ENCODE assay signal across 18 cellular contexts in the genomic region with DNA sequence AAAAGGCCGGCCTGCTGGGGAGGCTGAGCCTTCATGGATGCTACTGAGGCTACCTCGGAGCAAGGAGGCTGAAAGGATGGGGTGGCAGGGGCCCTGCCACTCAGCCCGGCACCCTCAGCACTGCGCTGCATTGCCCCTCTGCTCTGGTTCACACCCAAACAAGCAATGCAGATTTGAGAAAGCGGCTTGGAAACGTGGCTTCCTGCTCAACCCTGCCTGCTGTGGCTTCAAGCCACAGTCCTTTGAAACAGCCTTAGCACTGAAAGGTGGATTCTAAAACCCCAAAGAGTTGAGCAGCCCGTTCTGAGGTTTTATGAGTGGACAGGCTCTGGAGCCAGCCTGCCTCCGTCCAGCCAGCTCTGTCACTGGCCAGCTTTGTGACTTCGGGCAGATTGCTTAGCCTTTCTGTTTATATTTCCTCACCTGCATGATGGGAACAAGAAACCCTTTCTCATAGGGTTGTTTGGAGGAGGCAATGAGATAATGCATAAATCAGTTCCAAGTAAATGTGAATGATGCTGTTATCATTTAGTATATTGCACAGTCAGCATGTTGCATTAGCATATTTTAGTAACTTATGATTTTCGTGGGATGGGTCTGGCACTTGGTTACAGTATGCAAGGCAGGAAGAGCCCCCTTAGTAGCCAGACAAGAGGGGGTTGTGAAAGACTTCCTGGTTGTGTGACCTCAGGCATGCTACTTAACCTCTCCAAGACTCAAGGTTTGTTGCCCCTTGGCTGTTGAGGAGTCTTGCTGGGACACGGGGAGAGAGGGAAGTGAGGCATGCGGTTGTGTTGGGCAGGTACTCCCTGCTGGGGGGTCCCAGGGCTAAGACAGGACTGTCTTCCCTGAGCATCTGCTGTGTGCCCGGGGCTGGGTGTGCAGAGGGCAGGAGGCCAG. TPM values are rescaled to one million over a fixed set of nuclear protein-coding genes. Genes with fewer than 3 reads are reported as not detected.
DNase-seq lines count a peak whose midpoint lies in the region; TF ChIP-seq lines count a peak whose summit lies in the region.
"Had no signal": no experiment of that assay in that cellular context is flagged by ENCODE, and none has a peak within 500 bp of the region (broad histone marks: within the 10 kb centered on the region; RNA-seq: fewer than 3 reads in every experiment).

No MANE protein-coding gene starts in this region.

- peaks cover 67 to 77% of the 10 kb centered on the region in 2 experiments for H3K4me1 Mint-ChIP-seq in H9
- H3K4me1 Mint-ChIP-seq: memory B cell had no signal

- no peak overlapping the region for H2BK5ac ChIP-seq in H9 (ENCODE audit: insufficient read length, low read length)

- H4K8ac ChIP-seq in H9 (replicated peaks; ENCODE audit: insufficient read length, low read depth, low read length): no peak overlapping the region

- H3K56ac ChIP-seq in H9 (ENCODE audit: insufficient read length, low read depth, low read length): no peak overlapping the region

- H3K4me2 ChIP-seq in H9 (ENCODE audit: insufficient read depth, insufficient read length, low read length): no peak overlapping the region
- H3K4me2 ChIP-seq: KMS-11 had no signal

- H2AFZ ChIP-seq in H9 (ENCODE audit: low read length): no peak overlapping the region
- H2AFZ ChIP-seq: parathyroid adenoma had no signal

- no peak overlapping the region for H2BK12ac ChIP-seq in H9 (ENCODE audit: insufficient read length, low read depth, low read length)

- H3K36me3 Mint-ChIP-seq in H9 (ENCODE audit: insufficient read depth in 1 of 3, low read depth in 3 of 3): no peaks in the 10 kb centered on the region; a peak in 2 of 7 replicates
- H3K36me3 Mint-ChIP-seq: CD8-positive, alpha-beta memory T cell; memory B cell had no signal

- H3K36me3 ChIP-seq in esophagus muscularis mucosa (peaks cover 44 to 94% (median 69%) of the 10 kb centered on the region in 4 donors), neutrophil (peaks cover 95% of the 10 kb centered on the region), BE2C (no peaks in the 10 kb centered on the region)

- no peaks in the 10 kb centered on the region for H4K20me1 ChIP-seq in H9 (ENCODE audit: control insufficient read depth, insufficient read depth, insufficient read length)

- H3K23me2 ChIP-seq in H9 (ENCODE audit: insufficient read length, low read depth, low read length, poor library complexity, severe bottlenecking): no peaks in the 10 kb centered on the region

- TF ChIP-seq CTCF in AG04450 (IDR thresholded peaks at IDR 0.05; ENCODE audit: low read depth, low read length): no peak
- TF ChIP-seq CTCF in H9 (conservative IDR thresholded peaks at IDR 0.05): no peak
- no peak for TF ChIP-seq CTCF in esophagus muscularis mucosa (IDR thresholded peaks at IDR 0.05)
- TF ChIP-seq CTCF in neutrophil (IDR thresholded peaks at IDR 0.05): no peak
- no peak for TF ChIP-seq CTCF in BE2C (IDR thresholded peaks at IDR 0.05; ENCODE audit: low read depth, low read length)

- H3K27me3 ChIP-seq in AG04450 (ENCODE audit: control insufficient read depth, insufficient read depth, low read length) (no peaks in the 10 kb centered on the region), H9 (ENCODE audit: insufficient read depth, low read length) (no peaks in the 10 kb centered on the region), esophagus muscularis mucosa (no peaks in the 10 kb centered on the region), neutrophil (peaks cover 52% of the 10 kb centered on the region), BE2C (no peaks in the 10 kb centered on the region)

- CTCF ChIA-PET in AG04450 (lab: Charles Lee): interaction anchor here (0.6 kb wide), 1 partner anchor 379 kb away, joined by 3 read pairs; no protein-coding TSS in a partner anchor

- no CpG with 5 or more reads among the region's 13 CpGs for WGBS in H9 (ENCODE audit: extremely low coverage, insufficient read length, low lambda C conversion rate)
- WGBS in esophagus muscularis mucosa: 65% methylated on average over 8 of the region's 13 CpGs

- H3K79me1 ChIP-seq in H9 (ENCODE audit: insufficient read depth, low read depth, low read length, poor library complexity, severe bottlenecking): no peaks in the 10 kb centered on the region

- H3K18ac ChIP-seq in H9 (ENCODE audit: insufficient read length, low read depth, low read length): peak overlapping the region; percentile 9

- peaks cover 3% of the 10 kb centered on the region; the same call in 1 of the 2 replicates for H3K9me3 ChIP-seq in AG04450 (ENCODE audit: control insufficient read depth, insufficient read depth, low read length)
- no peaks in the 10 kb centered on the region for H3K9me3 ChIP-seq in H9 (ENCODE audit: control insufficient read depth, low read depth, low read length)
- no peaks in the 10 kb centered on the region for H3K9me3 ChIP-seq in esophagus muscularis mucosa
- no peaks in the 10 kb centered on the region for H3K9me3 ChIP-seq in neutrophil
- no peaks in the 10 kb centered on the region for H3K9me3 ChIP-seq in BE2C

- H3K79me2 ChIP-seq in H9 (ENCODE audit: insufficient read depth, low read length): no peaks in the 10 kb centered on the region
- H3K79me2 ChIP-seq: parathyroid adenoma had no signal

- peak overlapping the region in 1 of 2 experiments; percentile 62; a peak in 3 of 5 replicates for H3K4me3 Mint-ChIP-seq in H9
- H3K4me3 Mint-ChIP-seq: CD8-positive, alpha-beta memory T cell; memory B cell had no signal

- H3K4me3 ChIP-seq in AG04450 (ENCODE audit: low read depth, low read length): no peak overlapping the region
- H3K4me3 ChIP-seq in esophagus muscularis mucosa: no peak overlapping the region
- no peak overlapping the region for H3K4me3 ChIP-seq in neutrophil (ENCODE audit: low read depth in 1 of 2, low read length in 1 of 2)
- H3K4me3 ChIP-seq in BE2C (ENCODE audit: low read depth, low read length): no peak overlapping the region

- H2BK20ac ChIP-seq in H9 (ENCODE audit: low read depth, low read length, poor library complexity, severe bottlenecking): no peak overlapping the region

- H3K27me3 Mint-ChIP-seq in H9 (ENCODE audit: low read depth): peaks cover 84% of the 10 kb centered on the region

- H4K91ac ChIP-seq in H9 (ENCODE audit: insufficient read length, low read depth, low read length): no peak overlapping the region

- DNase-seq in AG04450 (ENCODE audit: low read depth, low spot score) (no peak), H9 (no peak), esophagus muscularis mucosa (ENCODE audit: extremely low spot score) (no peak), NCI-H2081 treated with DMSO at 0.1 percent for 48 hours (lab: John Stamatoyannopoulos, UW) (no peak), NCI-H446 treated with DMSO at 0.1 percent for 48 hours (lab: John Stamatoyannopoulos, UW) (no peak), NCI-H2196 (lab: John Stamatoyannopoulos, UW; ENCODE audit: unreplicated experiment) (no peak), BE2C (no peak)
- DNase-seq: activated T-cell treated with anti-CD3 and anti-CD28 coated beads, Interleukin-2, amount 50 U/mL, for 1 hour; CD8-positive, alpha-beta memory T cell; cortex of kidney; GF-D8; NCI-H748 treated with DMSO at 0.1 percent for 48 hours; stimulated activated CD8-positive, alpha-beta memory T cell treated with anti-CD3 and anti-CD28 coated beads, Interleukin-4, amount 100 ng/mL, for 48 hours; T-helper 2 cell had no signal

- no peak overlapping the region for H3K4ac ChIP-seq in H9 (ENCODE audit: low read depth, low read length)

- intact Hi-C loops in esophagus muscularis mucosa (cut with DNase I): no loop called here

- H2BK120ac ChIP-seq in H9 (ENCODE audit: low read depth, low read length, poor library complexity, severe bottlenecking): no peak overlapping the region

- H3K27ac ChIP-seq in AG04450 (ENCODE audit: low read depth, low read length): peak overlapping the region; percentile 31
- no peak overlapping the region for H3K27ac ChIP-seq in H9 (ENCODE audit: insufficient read length, low read depth, low read length)
- H3K27ac ChIP-seq in esophagus muscularis mucosa (replicated peaks in 1 of 4): peak overlapping the region; percentile 64 to 97 (median 95)
- H3K27ac ChIP-seq in neutrophil: peak overlapping the region; percentile 52
- H3K27ac ChIP-seq: KMS-11, parathyroid adenoma had no signal

- no peak overlapping the region for H3K9ac ChIP-seq in H9 (ENCODE audit: extremely low read depth, insufficient read length, low read length)
- H3K9ac ChIP-seq: KMS-11, parathyroid adenoma had no signal

- no peak overlapping the region for H3T11ph ChIP-seq in H9 (ENCODE audit: low read length)

- TF ChIP-seq EP300 in esophagus muscularis mucosa (IDR thresholded peaks at IDR 0.05): no peak

- no peak overlapping the region for H3K23ac ChIP-seq in H9 (ENCODE audit: insufficient read length, low read depth, low read length)

- H3K4me1 ChIP-seq in H9 (ENCODE audit: insufficient read depth, low read length) (peaks cover 13% of the 10 kb centered on the region; the same call in 1 of the 2 replicates), esophagus muscularis mucosa (peaks cover 13 to 86% (median 65%) of the 10 kb centered on the region in 4 donors), neutrophil (ENCODE audit: control insufficient read depth in 1 of 2, insufficient read depth in 1 of 2, low read depth in 1 of 2, low read length in 1 of 2) (peaks cover 14 to 16% of the 10 kb centered on the region in 2 experiments), BE2C (peaks cover 4% of the 10 kb centered on the region; the same call in 1 of the 2 replicates)

- H2BK15ac ChIP-seq in H9 (ENCODE audit: low read depth, low read length): no peak overlapping the region

- H3K14ac ChIP-seq in H9 (ENCODE audit: insufficient read depth, low read length): no peak overlapping the region

- H4K5ac ChIP-seq in H9 (ENCODE audit: insufficient read length, low read depth, low read length): no peak overlapping the region

- H2AK5ac ChIP-seq in H9 (ENCODE audit: insufficient read length, low read length): no peak overlapping the region

- H3K27ac Mint-ChIP-seq in H9: peak overlapping the region in 1 of 3 experiments; percentile 79; a peak in 1 of 7 replicates
- H3K27ac Mint-ChIP-seq: CD8-positive, alpha-beta memory T cell; memory B cell had no signal

- TF ChIP-seq POLR2A in esophagus muscularis mucosa (IDR thresholded peaks at IDR 0.05; ENCODE audit: low read depth): no peak

- no peaks in the 10 kb centered on the region; a peak in 1 of 5 replicates for H3K9me3 Mint-ChIP-seq in H9
- H3K9me3 Mint-ChIP-seq: memory B cell had no signal

- POLR2A ChIA-PET in AG04450 (lab: Yijun Ruan, JAX): no interaction called here

RNA-seq across cellular contexts. Expression of gene CRISPLD2, which starts 23.6 kb away (rescaled TPM):
- 91.5 and 103 TPM in 2 replicates for polyA plus RNA-seq in AG04450 (2011; rRNA removed)
- polyA minus RNA-seq in AG04450 (2011; rRNA and poly(A)+ RNA removed): 186 and 231 TPM in 2 replicates
- total RNA-seq in H9 (2021) (2.1 and 2.3 TPM in 2 replicates), esophagus muscularis mucosa (100 to 1,000 TPM; 230 to 568 (median 289) TPM)
- polyA plus RNA-seq in BE2C (2012; ENCODE audit: insufficient read depth, insufficient read length, low read depth): 0.52 TPM

Comparison
In these comparisons a context has a peak if more than half of its experiments do, and no peak if none do; other contexts are left out.
1. RNA of gene CRISPLD2, which starts 23.6 kb away (total RNA-seq): 230 to 568 TPM in esophagus muscularis mucosa; 2.1 to 2.3 TPM in H9; every median in the first group is over 10 times any median in the second.